Comparison of ENCODE assay signal across 9 cellular contexts in genomic region chr5:120139039-120139438, GRCh38.
DNase-seq lines count a peak whose midpoint lies in the region; ATAC-seq, FAIRE-seq and TF ChIP-seq lines count a peak whose summit lies in the region.
"Had no signal": no experiment of that assay in that cellular context is flagged by ENCODE, and none has a peak within 500 bp of the region (broad histone marks: within the 10 kb centered on the region; RNA-seq: fewer than 3 reads in every experiment).

No MANE protein-coding gene starts in this region.

- peak; percentile 62 for DNase-seq in Daoy (ENCODE audit: low read depth)
- DNase-seq in RWPE2 (ENCODE audit: low spot score): no peak
- peak; percentile 98 for DNase-seq in fibroblast of the aortic adventitia (ENCODE audit: low read depth)
- DNase-seq in trophoblast cell: peak; percentile 72 to 98
- DNase-seq in anterior cingulate cortex (lab: John Stamatoyannopoulos, UW): no peak
- DNase-seq in NCI-H526 treated with DMSO at 0.1 percent for 48 hours (lab: John Stamatoyannopoulos, UW): no peak
- no peak for DNase-seq in frontal cortex (ENCODE audit: low spot score in 2 of 2)
- DNase-seq: NCI-H2171 treated with DMSO at 0.1 percent for 48 hours had no signal

- H3K14ac ChIP-seq in trophoblast cell (ENCODE audit: low read length): no peak overlapping the region

- H2AK5ac ChIP-seq in trophoblast cell (ENCODE audit: low read length): no peak overlapping the region

- no peak overlapping the region for H4K12ac ChIP-seq in trophoblast cell (ENCODE audit: low read depth, low read length)

- H3K36me3 ChIP-seq in RWPE2 (ENCODE audit: low read depth) (no peaks in the 10 kb centered on the region), trophoblast cell (ENCODE audit: control insufficient read depth in 1 of 2, insufficient read depth in 2 of 2, low read length in 2 of 2) (no peaks in the 10 kb centered on the region)

- H3K4me1 ChIP-seq in RWPE2 (ENCODE audit: insufficient read depth, poor library complexity, severe bottlenecking) (peaks cover 10% of the 10 kb centered on the region), trophoblast cell (ENCODE audit: control insufficient read depth in 1 of 2, insufficient read depth in 2 of 2, low read length in 2 of 2) (peaks cover 0 to 2% of the 10 kb centered on the region in 2 experiments)

- WGBS in trophoblast cell (ENCODE audit: extremely low coverage, insufficient coverage, insufficient read length): no CpG with 5 or more reads among the region's 2 CpGs

- no peak overlapping the region for H3K23ac ChIP-seq in trophoblast cell (ENCODE audit: low read length)

- no peak overlapping the region for H3K4me2 ChIP-seq in trophoblast cell (ENCODE audit: low read length)

- no peak overlapping the region for H3K18ac ChIP-seq in trophoblast cell (ENCODE audit: low read length)

- H2BK120ac ChIP-seq in trophoblast cell (ENCODE audit: insufficient read depth, low read length, poor library complexity): no peak overlapping the region

- H3K4me3 ChIP-seq in RWPE2 (ENCODE audit: severe bottlenecking) (no peak overlapping the region), fibroblast of the aortic adventitia (ENCODE audit: low read depth, low read length) (no peak overlapping the region), trophoblast cell (ENCODE audit: low read depth, low read length) (no peak overlapping the region)

- no peak overlapping the region for H2AFZ ChIP-seq in trophoblast cell (ENCODE audit: insufficient read depth, low read length, poor library complexity)

- no peak for TF ChIP-seq CTCF in RWPE2 (IDR thresholded peaks at IDR 0.05; ENCODE audit: poor library complexity, severe bottlenecking)
- no peak for TF ChIP-seq CTCF in fibroblast of the aortic adventitia (IDR thresholded peaks at IDR 0.05; ENCODE audit: insufficient read depth, low read length)

- FAIRE-seq in frontal cortex (lab: Jason Lieb, UNC): no peak

- H4K8ac ChIP-seq in trophoblast cell (ENCODE audit: low read depth, low read length): no peak overlapping the region

- H3K27me3 ChIP-seq in RWPE2 (ENCODE audit: insufficient read depth, poor library complexity, severe bottlenecking) (no peaks in the 10 kb centered on the region), trophoblast cell (ENCODE audit: insufficient read depth, low read length) (no peaks in the 10 kb centered on the region)

- ATAC-seq in RWPE2 (ENCODE audit: low read depth) (peak; percentile 74), GM18873 (IDR thresholded peaks at IDR 0.05; ENCODE audit: low FRiP score, unreplicated experiment) (no peak)

- H3K9ac ChIP-seq in trophoblast cell (ENCODE audit: low read length): no peak overlapping the region

- no peaks in the 10 kb centered on the region for H3K79me1 ChIP-seq in trophoblast cell (ENCODE audit: low read length)

- no peak overlapping the region for H2BK5ac ChIP-seq in trophoblast cell (ENCODE audit: low read depth, low read length, poor library complexity)

- H3K79me2 ChIP-seq in trophoblast cell (ENCODE audit: control insufficient read depth, insufficient read depth, low read length, poor library complexity): no peaks in the 10 kb centered on the region

- H2BK12ac ChIP-seq in trophoblast cell (ENCODE audit: low read length): no peak overlapping the region

- H3K9me3 ChIP-seq in RWPE2 (ENCODE audit: severe bottlenecking) (peaks cover 2% of the 10 kb centered on the region), trophoblast cell (ENCODE audit: insufficient read depth, low read depth, low read length) (no peaks in the 10 kb centered on the region)

- peak overlapping the region; percentile 32 for H3K27ac ChIP-seq in RWPE2 (ENCODE audit: poor library complexity, severe bottlenecking)
- no peak overlapping the region for H3K27ac ChIP-seq in trophoblast cell (ENCODE audit: low read depth, low read length)

- no peak overlapping the region for H4K91ac ChIP-seq in trophoblast cell (ENCODE audit: low read depth, low read length)

- H3K4ac ChIP-seq in trophoblast cell (ENCODE audit: low read depth, low read length): no peak overlapping the region

Comparison
In these comparisons a context has a peak if more than half of its experiments do, and no peak if none do; other contexts are left out.
1. DNase-seq: peak in Daoy (single experiment), fibroblast of the aortic adventitia (single experiment) and trophoblast cell (2 of 2); none in RWPE2 (single experiment), anterior cingulate cortex (0 of 58), NCI-H526 treated with DMSO at 0.1 percent for 48 hours (single experiment) and frontal cortex (0 of 2).